17 cellular contexts compared by ENCODE assay signal in the genomic region with DNA sequence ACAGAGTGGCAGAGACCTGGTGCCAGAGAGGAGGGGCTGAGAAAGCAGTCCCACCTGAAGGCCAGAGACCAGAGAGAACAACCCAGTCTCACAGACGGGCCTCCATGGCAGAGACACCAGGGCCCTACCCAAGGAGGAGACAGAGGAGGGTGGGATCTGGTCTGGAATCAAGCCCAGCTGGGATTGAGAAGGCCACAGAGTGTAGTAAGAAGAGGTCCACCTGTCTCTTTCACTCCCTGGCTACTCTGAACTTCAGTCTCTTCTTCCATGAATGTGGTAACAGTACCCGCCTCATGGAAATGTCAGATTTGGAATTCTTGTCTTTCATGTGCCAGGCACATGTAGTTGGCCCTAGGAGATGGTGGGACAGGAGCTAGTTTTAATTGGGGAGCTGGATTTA. TPM values are rescaled to one million over a fixed set of nuclear protein-coding genes. Genes with fewer than 3 reads are reported as not detected.
DNase-seq lines count a peak whose midpoint lies in the region; ATAC-seq, FAIRE-seq and TF ChIP-seq lines count a peak whose summit lies in the region.
"Had no signal": no experiment of that assay in that cellular context is flagged by ENCODE, and none has a peak within 500 bp of the region (broad histone marks: within the 10 kb centered on the region; RNA-seq: fewer than 3 reads in every experiment).

No MANE protein-coding gene starts in this region.

- TF ChIP-seq POLR2A in GM12878 (IDR thresholded peaks at IDR 0.05; ENCODE audit: low read depth, low read length): no peak

- peaks cover 0 to 17% of the 10 kb centered on the region in 2 experiments; a peak in 3 of 4 replicates for H3K36me3 ChIP-seq in GM12878 (ENCODE audit: control insufficient read depth in 2 of 2, insufficient read depth in 2 of 2, low read length in 1 of 2)
- H3K36me3 ChIP-seq in neuronal stem cell (replicated peaks in 1 of 2; ENCODE audit: control insufficient read depth in 2 of 2, insufficient read depth in 2 of 2, low read length in 2 of 2): peaks cover 10 to 53% of the 10 kb centered on the region in 2 donors
- H3K36me3 ChIP-seq: HAP-1 had no signal

- H2BK12ac ChIP-seq in neuronal stem cell (ENCODE audit: low read length): no peak overlapping the region

- no peak overlapping the region for H3K9ac ChIP-seq in GM12878 (ENCODE audit: control insufficient read depth, insufficient read depth, low read length)
- H3K9ac ChIP-seq in neuronal stem cell (ENCODE audit: low read depth, low read length, poor library complexity): no peak overlapping the region

- no peak for TF ChIP-seq EP300 in GM12878 (IDR thresholded peaks at IDR 0.05; ENCODE audit: borderline replicate concordance in 1 of 2, control insufficient read depth in 1 of 2, low read depth in 2 of 2, low read length in 2 of 2)

- no peak overlapping the region for H2BK120ac ChIP-seq in neuronal stem cell (ENCODE audit: low read depth, low read length)

- intact Hi-C loops in GM12878 (cut with micrococcal nuclease; ENCODE audit: unreplicated experiment): no loop called here

- RAD21 ChIA-PET in GM12878 (lab: Charles Lee; ENCODE audit: unreplicated experiment): no interaction called here

- H2AK5ac ChIP-seq in neuronal stem cell (ENCODE audit: low read depth, low read length): no peak overlapping the region

- DNase-seq in LHCN-M2 (ENCODE audit: low read depth) (peak; percentile 66), GM12878 (ENCODE audit: low read depth, low spot score) (no peak), neuronal stem cell (ENCODE audit: low spot score) (no peak)
- DNase-seq in stimulated activated CD4-positive, alpha-beta T cell treated with anti-CD3 and anti-CD28 coated beads, Interleukin-1b, Interleukin-23, amount 100 ng/mL, for 48 hours: no peak
- DNase-seq: CD8-positive, alpha-beta T cell; COR-L47; DMS153; DMS79 treated with DMSO at 0.1 percent for 48 hours had no signal

- no peaks in the 10 kb centered on the region for H3K79me2 ChIP-seq in GM12878 (ENCODE audit: control insufficient read depth, insufficient read depth, low read length)

- no peak overlapping the region for H3K4ac ChIP-seq in neuronal stem cell (ENCODE audit: low read length)

- POLR2A ChIA-PET in GM12878 (lab: Charles Lee): interaction anchor here (0.6 kb wide), 1 partner anchor 83 kb away, joined by 5 read pairs; no protein-coding TSS in a partner anchor

- CTCF ChIA-PET in GM12878 (lab: Yijun Ruan, JAX): no interaction called here

- no peaks in the 10 kb centered on the region for H4K20me1 ChIP-seq in GM12878 (ENCODE audit: control insufficient read depth, insufficient read depth)

- no peak for FAIRE-seq in GM12878 (lab: Jason Lieb, UNC)
- FAIRE-seq: D721Med, G401.6, GM12892, H1 had no signal

- no peak overlapping the region for H3K18ac ChIP-seq in neuronal stem cell (ENCODE audit: low read length)

- no peak overlapping the region for H3K14ac ChIP-seq in neuronal stem cell (ENCODE audit: low read length)

- TF ChIP-seq RAD21 in GM12878 (IDR thresholded peaks at IDR 0.05; ENCODE audit: insufficient read depth, low read depth, low read length): no peak

- H3K4me2 ChIP-seq in GM12878 (ENCODE audit: control insufficient read depth, insufficient read depth): no peak overlapping the region
- no peak overlapping the region for H3K4me2 ChIP-seq in neuronal stem cell (ENCODE audit: insufficient read depth, low read length, poor library complexity, severe bottlenecking)

- no peaks in the 10 kb centered on the region for H3K4me1 ChIP-seq in GM12878 (ENCODE audit: control insufficient read depth, insufficient read depth, low read length)
- no peaks in the 10 kb centered on the region for H3K4me1 ChIP-seq in neuronal stem cell (ENCODE audit: control insufficient read depth in 2 of 2, insufficient read depth in 1 of 2, low read depth in 1 of 2, low read length in 2 of 2)
- H3K4me1 ChIP-seq: HAP-1 had no signal

- H2BK15ac ChIP-seq in neuronal stem cell (ENCODE audit: low read length): no peak overlapping the region

- BruUV-seq in GM12878 (replicated peaks; lab: Mats Ljungman, UMichigan): TSS peak; percentile 44

- no peak for TF ChIP-seq CTCF in GM12878 (IDR thresholded peaks at IDR 0.05 in 2 of 3, conservative IDR thresholded peaks at IDR 0.05 in 1 of 3; ENCODE audit: control insufficient read depth in 2 of 3, extremely low read depth in 1 of 3, insufficient read depth in 1 of 3, low read depth in 3 of 3, low read length in 3 of 3)

- H3K4me3 ChIP-seq in GM12878 (no peak overlapping the region), neuronal stem cell (ENCODE audit: low read length in 2 of 2) (no peak overlapping the region)
- H3K4me3 ChIP-seq: HAP-1 had no signal

- H2AFZ ChIP-seq in GM12878 (ENCODE audit: control insufficient read depth, low read depth, low read length): no peak overlapping the region
- no peak overlapping the region for H2AFZ ChIP-seq in neuronal stem cell (ENCODE audit: low read length)

- ATAC-seq in GM12878 (no peak), GM18873 (IDR thresholded peaks at IDR 0.05; ENCODE audit: low FRiP score, unreplicated experiment) (no peak), HG03095 (IDR thresholded peaks at IDR 0.05; ENCODE audit: unreplicated experiment) (no peak), HG02981 (IDR thresholded peaks at IDR 0.05; ENCODE audit: unreplicated experiment) (no peak)
- ATAC-seq: CD8-positive, alpha-beta T cell had no signal

- in situ Hi-C loops in GM12878 (cut with MboI): no loop called here

- H3K9me3 ChIP-seq in GM12878 (replicated peaks; ENCODE audit: control insufficient read depth, insufficient read depth, low read length) (no peaks in the 10 kb centered on the region), neuronal stem cell (replicated peaks in 1 of 2; ENCODE audit: control insufficient read depth in 2 of 2, insufficient read depth in 1 of 2, low read depth in 1 of 2, low read length in 2 of 2) (no peaks in the 10 kb centered on the region)
- H3K9me3 ChIP-seq: HAP-1 had no signal

- no peak overlapping the region for H3K27ac ChIP-seq in GM12878 (ENCODE audit: control insufficient read depth, insufficient read depth)
- no peak overlapping the region for H3K27ac ChIP-seq in neuronal stem cell (replicated peaks; ENCODE audit: low read length)
- H3K27ac ChIP-seq: HL-60 had no signal

- peaks cover 1% of the 10 kb centered on the region for H3K79me1 ChIP-seq in neuronal stem cell (ENCODE audit: low read depth, low read length)

- H4K8ac ChIP-seq in neuronal stem cell (ENCODE audit: low read depth, low read length): no peak overlapping the region

- WGBS in GM12878 (ENCODE audit: insufficient coverage, insufficient replicate concordance, low lambda C conversion rate, missing lambda C conversion rate): 95% methylated on average over 2 of the region's 2 CpGs
- WGBS in neuronal stem cell (ENCODE audit: extremely low coverage in 2 of 2, insufficient read length in 2 of 2, insufficient replicate concordance in 1 of 2), 2 donors: no CpG with 5 or more reads among the region's 2 CpGs

- H3K23ac ChIP-seq in neuronal stem cell (ENCODE audit: low read depth, low read length, poor library complexity): peak overlapping the region; percentile 75

- SMC1A ChIA-PET in GM12878 (lab: Charles Lee; ENCODE audit: uncharacterized antibody, unreplicated experiment): interaction anchor here (1.3 kb wide), 1 partner anchor 139 kb away, joined by 6 read pairs; no protein-coding TSS in a partner anchor

- H4K91ac ChIP-seq in neuronal stem cell (ENCODE audit: low read depth, low read length, poor library complexity): no peak overlapping the region

- H3K27me3 ChIP-seq in GM12878 (replicated peaks in 1 of 2; ENCODE audit: control insufficient read depth in 2 of 2, insufficient read depth in 2 of 2, low read length in 1 of 2) (no peaks in the 10 kb centered on the region), neuronal stem cell (ENCODE audit: control insufficient read depth in 3 of 3, insufficient read depth in 3 of 3, low read depth in 1 of 3, low read length in 3 of 3) (no peaks in the 10 kb centered on the region)

- no peak overlapping the region for H2BK5ac ChIP-seq in neuronal stem cell (ENCODE audit: low read length)

TF ChIP-seq in GM12878, 131 proteins besides CTCF, POLR2A, EP300 and RAD21 (continues in another document):
- TF ChIP-seq, protein P1, sequence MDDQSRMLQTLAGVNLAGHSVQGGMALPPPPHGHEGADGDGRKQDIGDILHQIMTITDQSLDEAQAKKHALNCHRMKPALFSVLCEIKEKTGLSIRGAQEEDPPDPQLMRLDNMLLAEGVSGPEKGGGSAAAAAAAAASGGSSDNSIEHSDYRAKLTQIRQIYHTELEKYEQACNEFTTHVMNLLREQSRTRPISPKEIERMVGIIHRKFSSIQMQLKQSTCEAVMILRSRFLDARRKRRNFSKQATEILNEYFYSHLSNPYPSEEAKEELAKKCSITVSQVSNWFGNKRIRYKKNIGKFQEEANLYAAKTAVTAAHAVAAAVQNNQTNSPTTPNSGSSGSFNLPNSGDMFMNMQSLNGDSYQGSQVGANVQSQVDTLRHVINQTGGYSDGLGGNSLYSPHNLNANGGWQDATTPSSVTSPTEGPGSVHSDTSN (IDR thresholded peaks at IDR 0.05; ENCODE audit: insufficient replicate concordance, low read depth, low read length): no peak
- no peak for TF ChIP-seq DPF2 (IDR thresholded peaks at IDR 0.05)
- TF ChIP-seq TCF7 (IDR thresholded peaks at IDR 0.05; ENCODE audit: borderline replicate concordance): no peak
- TF ChIP-seq MTA3 (IDR thresholded peaks at IDR 0.05; ENCODE audit: borderline replicate concordance, low read length): no peak
- TF ChIP-seq BMI1 (IDR thresholded peaks at IDR 0.05; ENCODE audit: borderline replicate concordance): no peak
- no peak for TF ChIP-seq ZNF217 (IDR thresholded peaks at IDR 0.05)
- no peak for TF ChIP-seq POLR2AphosphoS5 (IDR thresholded peaks at IDR 0.05; ENCODE audit: low read length)

RNA-seq across cellular contexts. Expression of a gene that starts 55.6 kb away (rescaled TPM):
- total RNA-seq in LHCN-M2 (2014; rRNA removed) (37.1 and 39.4 TPM in 2 replicates), GM12878 (2014; rRNA removed) (22.0 and 26.3 TPM in 2 replicates), GM12878 (2014; rRNA removed; fragmentation: Illumina TruSeq; extraction: Trizol) (26.9 and 27.4 TPM in 2 replicates), GM12878 (2021) (52.9 and 56.3 TPM in 2 replicates)
- polyA plus RNA-seq in LHCN-M2 (2012): 28.6 TPM
- total RNA-seq in GM12878 (2013; cell fraction: nucleolus; rRNA removed): 143 and 165 TPM in 2 replicates
- 9.8 TPM for polyA plus RNA-seq in GM12878 (2011; ENCODE audit: low read depth)
- polyA plus RNA-seq in GM12878 (2011; rRNA removed) (6.1 and 10.4 TPM in 2 replicates), GM12878 (2014; fragmentation: Illumina TruSeq; extraction: Trizol) (5.0 and 23.2 TPM in 2 replicates), GM12878 (2014; fragmentation: Nextera tagmentation; extraction: Ambion mirVana) (under 1 TPM; 0.26 to 0.82 TPM), GM12878 (2014; rRNA removed) (23.3 and 28.8 TPM in 2 replicates), GM12878 (2016; fragmentation: Nextera tagmentation; extraction: Ambion mirVana) (10 to 100 TPM; 14.8 to 18.9 TPM)
- polyA plus RNA-seq in GM12878 (2011; cell fraction: cytosol; rRNA removed): 14.3 and 15.7 TPM in 2 replicates
- 17.4 and 26.9 TPM in 2 replicates for polyA plus RNA-seq in GM12878 (2011; cell fraction: nucleus; rRNA removed)
- polyA plus RNA-seq in GM12878 (2012): 29.2 and 33.1 TPM in 2 replicates
- 15.9 and 30.9 TPM in 2 replicates for polyA minus RNA-seq in GM12878 (2011; rRNA and poly(A)+ RNA removed)
- polyA minus RNA-seq in GM12878 (2011; cell fraction: cytosol; rRNA and poly(A)+ RNA removed): 18.5 and 19.4 TPM in 2 replicates
- polyA minus RNA-seq in GM12878 (2011; cell fraction: nucleus; rRNA and poly(A)+ RNA removed): 16.9 and 27.1 TPM in 2 replicates
- polyA plus RNA-seq in neuronal stem cell (2013, experiment 1 of 2): 20.1 TPM
- 18.7 TPM for polyA plus RNA-seq in neuronal stem cell (2013, experiment 2 of 2)
